8 cellular contexts compared by ENCODE assay signal in the genomic region with DNA sequence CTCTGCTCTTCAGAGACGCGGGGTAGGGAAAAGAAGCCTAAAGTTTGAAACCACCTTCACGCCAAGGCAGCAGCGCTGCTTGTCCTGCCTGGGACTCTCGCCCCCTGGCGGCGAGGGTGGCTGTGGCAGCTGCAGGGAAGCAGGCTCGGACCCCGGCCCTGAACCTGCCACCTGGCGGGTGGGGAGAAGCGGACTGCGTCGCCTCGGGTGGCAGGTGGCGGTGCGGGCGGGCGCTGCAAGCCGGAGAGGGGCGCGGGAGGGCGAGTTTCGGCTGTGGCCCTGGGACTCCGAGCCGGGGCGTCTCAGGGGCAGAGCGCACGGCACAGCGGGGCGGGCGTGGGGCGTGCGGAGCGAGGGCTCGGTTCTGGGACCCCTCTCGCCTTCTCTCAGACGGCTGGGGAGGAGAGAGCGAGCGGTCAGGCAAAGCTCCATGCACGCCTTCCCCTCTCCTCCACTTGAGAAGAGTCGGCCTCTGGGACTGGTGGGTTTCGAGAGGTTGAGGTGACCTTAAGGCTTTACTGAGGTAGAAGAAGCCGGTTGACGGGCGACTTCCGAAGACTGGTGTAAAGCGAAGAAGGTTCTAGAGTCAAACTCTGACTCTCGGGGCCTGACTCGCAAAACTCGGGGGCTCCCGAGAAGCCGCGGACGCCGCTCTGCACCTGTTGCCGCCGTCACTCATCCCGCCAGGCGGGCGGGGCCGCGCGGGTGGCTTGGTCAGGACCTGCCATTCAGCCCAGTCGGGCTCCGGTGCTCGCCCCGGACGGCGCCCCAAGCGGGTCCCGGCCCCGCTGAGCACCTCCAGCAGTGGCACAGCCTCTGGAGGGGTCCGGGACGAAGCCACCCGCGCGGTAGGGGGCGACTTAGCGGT. TPM values are rescaled to one million over a fixed set of nuclear protein-coding genes. Genes with fewer than 3 reads are reported as not detected.
DNase-seq lines count a peak whose midpoint lies in the region; ATAC-seq and TF ChIP-seq lines count a peak whose summit lies in the region.

No MANE protein-coding gene starts in this region.

- no peaks in the 10 kb centered on the region for H3K36me3 Mint-ChIP-seq in CD4-positive, alpha-beta memory T cell
- peaks cover 7% of the 10 kb centered on the region for H3K36me3 Mint-ChIP-seq in T-helper 17 cell (ENCODE audit: low read depth)

- peak overlapping the region; percentile 36 to 51 for H3K4me3 ChIP-seq in CD4-positive, alpha-beta memory T cell (ENCODE audit: low read length in 2 of 2)
- H3K4me3 ChIP-seq in cardiac fibroblast (replicated peaks in 1 of 2; ENCODE audit: low read depth in 2 of 2, low read length in 2 of 2) (peak overlapping the region; percentile 2 to 13), right lobe of liver (peak overlapping the region in 2 of 3 donors; percentile 16 to 35)

- no peaks in the 10 kb centered on the region for H3K9me3 ChIP-seq in CD4-positive, alpha-beta memory T cell (ENCODE audit: control insufficient read depth in 1 of 2, low read length in 2 of 2)
- H3K9me3 ChIP-seq in T-helper 17 cell (ENCODE audit: control insufficient read depth, low read length, poor library complexity, severe bottlenecking) (no peaks in the 10 kb centered on the region), right lobe of liver (no peaks in the 10 kb centered on the region)

- ATAC-seq in GM21825 (IDR thresholded peaks at IDR 0.05; ENCODE audit: unreplicated experiment), result peak; percentile 62
- peak; percentile 80 for ATAC-seq in T-helper 17 cell
- ATAC-seq in right lobe of liver, result peak in 3 of 4 donors; percentile 41 to 46 (median 44)
- no peak for ATAC-seq in left lobe of liver

- H3K27ac Mint-ChIP-seq in CD4-positive, alpha-beta memory T cell, result peak overlapping the region in 1 of 7 donors; percentile 53
- H3K27ac Mint-ChIP-seq in T-helper 17 cell, result no peak overlapping the region

- 12% methylated on average over 19 of the region's 79 CpGs for WGBS in right lobe of liver (ENCODE audit: insufficient coverage, low coverage, low lambda C conversion rate, missing lambda C conversion rate)

- H3K9me3 Mint-ChIP-seq in CD4-positive, alpha-beta memory T cell, result no peaks in the 10 kb centered on the region

- H3K27me3 Mint-ChIP-seq in CD4-positive, alpha-beta memory T cell, result peaks cover 10 to 14% of the 10 kb centered on the region in 2 donors
- H3K27me3 Mint-ChIP-seq in T-helper 17 cell, result peaks cover 31% of the 10 kb centered on the region

- no peaks in the 10 kb centered on the region for H3K36me3 ChIP-seq in CD4-positive, alpha-beta memory T cell (ENCODE audit: insufficient read depth, low read length)
- no peaks in the 10 kb centered on the region for H3K36me3 ChIP-seq in right lobe of liver

- peak; percentile 53 for TF ChIP-seq CTCF in cardiac fibroblast (IDR thresholded peaks at IDR 0.05; ENCODE audit: low read depth, low read length)
- TF ChIP-seq CTCF in right lobe of liver (IDR thresholded peaks at IDR 0.05), result peak in 3 of 4 donors; percentile 17 to 45 (median 32)

- H3K27ac ChIP-seq in CD4-positive, alpha-beta memory T cell (ENCODE audit: low read depth, low read length), result no peak overlapping the region
- no peak overlapping the region for H3K27ac ChIP-seq in right lobe of liver

- DNase-seq in CD4-positive, alpha-beta memory T cell, result peak; percentile 45 to 63 (median 53)
- DNase-seq in T-helper 17 cell, result peak; percentile 25 to 57 (median 46)
- no peak for DNase-seq in cardiac fibroblast (ENCODE audit: low read depth in 2 of 2)
- DNase-seq in right lobe of liver, result peak in 1 of 3 donors; percentile 58
- peak; percentile 48 for DNase-seq in stimulated activated CD8-positive, alpha-beta memory T cell treated with anti-CD3 and anti-CD28 coated beads, Interleukin-4, amount 100 ng/mL, for 24 hours (ENCODE audit: low read depth)
- DNase-seq in left lobe of liver (ENCODE audit: low spot score), result no peak
- DNase-seq in NCI-H1048 (lab: John Stamatoyannopoulos, UW), result no peak

- intact Hi-C loops in CD4-positive, alpha-beta memory T cell (cut with micrococcal nuclease), result no loop called here
- intact Hi-C loops in right lobe of liver (cut with DNase I), result loop anchor here in 1 of 2 donors (10.0 kb wide), 1 partner anchor 241 kb away; no protein-coding TSS in a partner anchor

- no peak for TF ChIP-seq POLR2A in right lobe of liver (IDR thresholded peaks at IDR 0.05)

- CTCF ChIA-PET in CD4-positive, alpha-beta memory T cell (lab: Charles Lee; ENCODE audit: partially characterized antibody), result interaction anchor here (0.7 to 2.3 kb wide), 2 partner anchors 79 to 510 kb away, joined by 3 to 7 read pairs; no protein-coding TSS in a partner anchor

- H3K4me1 ChIP-seq in CD4-positive, alpha-beta memory T cell (ENCODE audit: insufficient read depth, low read length), result no peaks in the 10 kb centered on the region
- peaks cover 0 to 7% (median 0%) of the 10 kb centered on the region in 4 donors for H3K4me1 ChIP-seq in right lobe of liver

- H3K27me3 ChIP-seq in CD4-positive, alpha-beta memory T cell (ENCODE audit: insufficient read depth, low read length), result no peaks in the 10 kb centered on the region
- H3K27me3 ChIP-seq in right lobe of liver, result peaks cover 0 to 17% of the 10 kb centered on the region in 2 donors

- peaks cover 0 to 1% (median 0%) of the 10 kb centered on the region in 4 donors for H3K4me1 Mint-ChIP-seq in CD4-positive, alpha-beta memory T cell
- H3K4me1 Mint-ChIP-seq in T-helper 17 cell, result peaks cover 3% of the 10 kb centered on the region

- POLR2A ChIA-PET in CD4-positive, alpha-beta memory T cell (lab: Charles Lee; ENCODE audit: partially characterized antibody), result no interaction called here

- H3K4me3 Mint-ChIP-seq in CD4-positive, alpha-beta memory T cell, result peak overlapping the region; percentile 70 to 82 (median 74)
- peak overlapping the region; percentile 82 for H3K4me3 Mint-ChIP-seq in T-helper 17 cell

RNA-seq across cellular contexts. Expression of a gene that starts 1.1 kb away (rescaled TPM):
- total RNA-seq in CD4-positive, alpha-beta memory T cell, result not detected
- polyA plus RNA-seq in CD4-positive, alpha-beta memory T cell, result not detected
- not detected for total RNA-seq in T-helper 17 cell
- not detected for total RNA-seq in right lobe of liver
- total RNA-seq in left lobe of liver, result not detected

RNA-seq across cellular contexts. Expression of a gene that starts 18.1 kb away (rescaled TPM):
- total RNA-seq in CD4-positive, alpha-beta memory T cell, result 10 to 100 TPM; 16.9 to 17.6 TPM
- polyA plus RNA-seq in CD4-positive, alpha-beta memory T cell, result 1 to 10 TPM; 5.5 to 8.0 TPM
- total RNA-seq in T-helper 17 cell, result 10 to 100 TPM; 24.9 to 27.2 TPM
- under 1 TPM; 0.12 to 0.37 (median 0.24) TPM for total RNA-seq in right lobe of liver
- 0.23 TPM for total RNA-seq in left lobe of liver

Comparison
In these comparisons a context has a peak if more than half of its experiments do, and no peak if none do; other contexts are left out.
1. DNase-seq: peak in CD4-positive, alpha-beta memory T cell (5 of 5), T-helper 17 cell (3 of 3) and stimulated activated CD8-positive, alpha-beta memory T cell treated with anti-CD3 and anti-CD28 coated beads, Interleukin-4, amount 100 ng/mL, for 24 hours (single experiment); none in cardiac fibroblast (0 of 2), left lobe of liver (single experiment) and NCI-H1048 (single experiment).
2. RNA of a gene that starts 18.1 kb away (total RNA-seq): 24.9 to 27.2 TPM in T-helper 17 cell and 16.9 to 17.6 TPM in CD4-positive, alpha-beta memory T cell; 0.12 to 0.37 TPM in right lobe of liver and 0.23 TPM in left lobe of liver (single experiment); every median in the first group is over 10 times any median in the second.
3. Peak in every context shown above with its lines, with median percentiles within 50 percentile points of each other: H3K4me3 ChIP-seq.